ENCODE assay signal across 19 cellular contexts in genomic region chr3:28140664-28141063, GRCh38.
"Had no signal": no experiment of that assay in that cellular context is flagged by ENCODE, and none has a peak within 500 bp of the region (broad histone marks: within the 10 kb centered on the region; RNA-seq: fewer than 3 reads in every experiment).

No MANE protein-coding gene starts in this region.

- H3K27ac ChIP-seq: KMS-11, RWPE1, SJCRH30 had no signal

- ATAC-seq: K562, Panc1, SK-N-SH treated with all-trans-retinoic acid at 6 μM for 48 hours had no signal

- H3K4me2 ChIP-seq: KMS-11 had no signal

- H3K4me3 ChIP-seq: K562, SJCRH30 had no signal

- H3K9me3 ChIP-seq: SJCRH30 had no signal

- H3K9ac ChIP-seq: KMS-11 had no signal

- H3K36me3 ChIP-seq: SJCRH30 had no signal

- H3K4me1 ChIP-seq: SJCRH30 had no signal

- DNase-seq: Kasumi-1, MM.1S, NCI-H1092 treated with DMSO at 0.1 percent for 48 hours, NCI-H1436, NCI-H187, NCI-H2029, NCI-H2081 treated with DMSO at 0.1 percent for 48 hours, NCI-H2171, NCI-H226, NCI-H446, NCI-H510A, NCI-H524 treated with DMSO at 0.1 percent for 48 hours, SHP77 treated with DMSO at 0.1 percent for 48 hours, SJCRH30 had no signal

- H3K27me3 ChIP-seq: SJCRH30 had no signal
